9 cellular contexts compared by ENCODE assay signal in the genomic region with DNA sequence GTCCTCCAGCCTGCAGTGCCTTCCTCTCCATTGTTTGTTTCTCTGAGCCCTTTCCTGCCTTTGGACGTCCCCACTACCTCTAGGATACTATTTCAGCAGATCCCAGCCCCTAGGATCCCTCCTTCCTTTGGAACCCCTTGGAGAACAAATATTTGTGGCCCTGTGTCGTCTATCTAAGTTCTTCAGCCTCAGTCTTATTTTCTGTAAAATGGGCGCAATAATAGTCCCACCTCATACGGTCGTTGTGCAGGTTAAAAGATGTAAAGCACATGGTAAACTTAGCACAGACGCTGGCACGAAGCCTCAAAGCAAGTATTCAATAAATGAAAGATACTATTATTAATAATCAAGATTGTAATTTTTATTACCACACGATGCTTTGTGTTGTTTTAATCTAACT.
"Had no signal": no experiment of that assay in that cellular context is flagged by ENCODE, and none has a peak within 500 bp of the region (broad histone marks: within the 10 kb centered on the region; RNA-seq: fewer than 3 reads in every experiment).

No MANE protein-coding gene starts in this region.

- H3K4me1 ChIP-seq: HAP-1 had no signal

- H3K27ac Mint-ChIP-seq: HFFc6 had no signal

- ATAC-seq: HCT116 had no signal

- H3K27ac ChIP-seq: GM23248, HL-60 had no signal

- H3K9ac ChIP-seq: GM23248 had no signal

- H3K4me3 Mint-ChIP-seq: HFFc6 had no signal

- DNase-seq: GM23248, GOT3, H7, HFFc6, IMR-90, KBM-7 had no signal

- H3K36me3 ChIP-seq: HAP-1 had no signal

- H3K4me3 ChIP-seq: GM23248, HAP-1 had no signal

- H2AFZ ChIP-seq: GM23248 had no signal

- H3K9me3 ChIP-seq: HAP-1 had no signal
